In genomic region chr19:37074819-37075362, GRCh38 we compare ENCODE assay signal across 28 cellular contexts.
"Had no signal": no experiment of that assay in that cellular context is flagged by ENCODE, and none has a peak within 500 bp of the region (broad histone marks: within the 10 kb centered on the region; RNA-seq: fewer than 3 reads in every experiment).

No MANE protein-coding gene starts in this region.

- H3K27me3 ChIP-seq: MG63 had no signal

- H3K4me2 ChIP-seq: KMS-11 had no signal

- H3K9ac ChIP-seq: KMS-11 had no signal

- H3K4me3 ChIP-seq: cardiac muscle cell, MG63 had no signal

- ATAC-seq: activated CD4-positive, alpha-beta T cell treated with anti-CD3 and anti-CD28 coated beads for 36 hours; activated CD4-positive, CD25-positive, alpha-beta regulatory T cell treated with anti-CD3 and anti-CD28 coated beads, Interleukin-2, amount 50 U/mL, for 24 hours; activated CD8-positive, alpha-beta T cell treated with anti-CD3 and anti-CD28 coated beads, Interleukin-2, amount 10 ng/mL, durations not matched to agents 7 days and 5 days; WTC11 had no signal

- DNase-seq: activated CD4-positive, alpha-beta T cell treated with anti-CD3 and anti-CD28 coated beads for 36 hours; activated CD4-positive, alpha-beta T cell treated with anti-CD3 and anti-CD28 coated beads, Interleukin-2, amount 10 ng/mL, durations not matched to agents 7 days and 5 days; activated CD4-positive, alpha-beta T cell treated with anti-CD3 and anti-CD28 coated beads, Interleukin-2, amount 50 U/mL, for 48 hours; activated CD8-positive, alpha-beta T cell treated with anti-CD3 and anti-CD28 coated beads, Interleukin-2, amount 10 ng/mL, durations not matched to agents 7 days and 5 days; activated naive CD4-positive, alpha-beta T cell treated with anti-CD3 and anti-CD28 coated beads, Interleukin-2, amount 50 U/mL, for 16 hours; activated naive CD8-positive, alpha-beta T cell treated with anti-CD3 and anti-CD28 coated beads for 36 hours; activated T-cell treated with anti-CD3 and anti-CD28 coated beads, Interleukin-2, amount 50 U/mL, for 24 hours; amniotic stem cell; aorta; MG63; NCI-H1048; NCI-H1105 treated with DMSO at 0.1 percent for 48 hours; NCI-H1436; NCI-H1694; NCI-H1930; NCI-H2081 treated with DMSO at 0.1 percent for 48 hours; NCI-H226; NCI-H446 treated with DMSO at 0.1 percent for 48 hours; NCI-H524; NCI-H69; NCI-H82; NK-92 treated with Interleukin-12 subunit alpha and Interleukin-12 subunit beta, amount 100 ng/mL, for 24 hours; Right ventricle myocardium superior; T1000 had no signal

- H3K36me3 ChIP-seq: cardiac muscle cell had no signal

- H3K27ac ChIP-seq: cardiac muscle cell, KMS-11 had no signal
